1 cellular context compared by ENCODE assay signal in the genomic region with DNA sequence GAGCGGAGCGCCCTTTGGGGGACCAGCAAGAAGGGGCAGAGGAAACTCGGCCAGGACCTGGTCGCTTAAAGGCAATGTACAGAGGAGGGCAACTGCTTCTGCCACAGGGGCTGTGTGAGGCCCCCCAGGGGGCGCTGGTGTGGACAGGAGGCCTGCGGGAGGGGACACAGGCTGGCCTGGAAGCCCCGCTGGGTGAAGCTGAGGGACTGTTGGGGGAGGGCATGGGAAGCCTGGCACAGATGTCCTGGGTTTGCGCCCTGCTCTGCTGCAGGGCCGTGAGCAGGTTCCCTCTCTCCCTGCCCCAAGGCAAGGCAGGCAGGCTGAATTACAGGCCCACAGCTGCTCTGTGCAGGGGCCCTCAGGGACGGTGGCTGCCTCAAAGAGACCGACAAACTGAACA.
TF ChIP-seq lines count a peak whose summit lies in the region.

No MANE protein-coding gene starts in this region.

TF ChIP-seq in GM12878, 131 proteins besides CTCF, POLR2A, EP300 and RAD21:
- TF ChIP-seq PAX5 (IDR thresholded peaks at IDR 0.05; ENCODE audit: borderline replicate concordance, low read depth, low read length) (no peak), SMC3 (IDR thresholded peaks at IDR 0.05; ENCODE audit: borderline replicate concordance, low read length) (no peak), GATAD2B (conservative IDR thresholded peaks at IDR 0.05; ENCODE audit: low read depth) (no peak), KAT2A (conservative IDR thresholded peaks at IDR 0.05; ENCODE audit: control insufficient read depth, low read depth, low read length) (no peak), CBFB (IDR thresholded peaks at IDR 0.05; ENCODE audit: low read depth) (no peak), EGR1 (IDR thresholded peaks at IDR 0.05; ENCODE audit: borderline replicate concordance in 1 of 2, low read depth in 2 of 2, low read length in 2 of 2) (no peak), STAT3 (IDR thresholded peaks at IDR 0.05; ENCODE audit: low read depth, low read length) (no peak), ZSCAN29 (IDR thresholded peaks at IDR 0.05) (no peak), SP1 (IDR thresholded peaks at IDR 0.05; ENCODE audit: low read depth, low read length) (no peak)
- TF ChIP-seq, protein P1, sequence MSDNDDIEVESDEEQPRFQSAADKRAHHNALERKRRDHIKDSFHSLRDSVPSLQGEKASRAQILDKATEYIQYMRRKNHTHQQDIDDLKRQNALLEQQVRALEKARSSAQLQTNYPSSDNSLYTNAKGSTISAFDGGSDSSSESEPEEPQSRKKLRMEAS (IDR thresholded peaks at IDR 0.05; ENCODE audit: low read depth, low read length) = no peak
- TF ChIP-seq, protein P2, sequence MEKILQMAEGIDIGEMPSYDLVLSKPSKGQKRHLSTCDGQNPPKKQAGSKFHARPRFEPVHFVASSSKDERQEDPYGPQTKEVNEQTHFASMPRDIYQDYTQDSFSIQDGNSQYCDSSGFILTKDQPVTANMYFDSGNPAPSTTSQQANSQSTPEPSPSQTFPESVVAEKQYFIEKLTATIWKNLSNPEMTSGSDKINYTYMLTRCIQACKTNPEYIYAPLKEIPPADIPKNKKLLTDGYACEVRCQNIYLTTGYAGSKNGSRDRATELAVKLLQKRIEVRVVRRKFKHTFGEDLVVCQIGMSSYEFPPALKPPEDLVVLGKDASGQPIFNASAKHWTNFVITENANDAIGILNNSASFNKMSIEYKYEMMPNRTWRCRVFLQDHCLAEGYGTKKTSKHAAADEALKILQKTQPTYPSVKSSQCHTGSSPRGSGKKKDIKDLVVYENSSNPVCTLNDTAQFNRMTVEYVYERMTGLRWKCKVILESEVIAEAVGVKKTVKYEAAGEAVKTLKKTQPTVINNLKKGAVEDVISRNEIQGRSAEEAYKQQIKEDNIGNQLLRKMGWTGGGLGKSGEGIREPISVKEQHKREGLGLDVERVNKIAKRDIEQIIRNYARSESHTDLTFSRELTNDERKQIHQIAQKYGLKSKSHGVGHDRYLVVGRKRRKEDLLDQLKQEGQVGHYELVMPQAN (conservative IDR thresholded peaks at IDR 0.05) = no peak
- TF ChIP-seq, protein P3, sequence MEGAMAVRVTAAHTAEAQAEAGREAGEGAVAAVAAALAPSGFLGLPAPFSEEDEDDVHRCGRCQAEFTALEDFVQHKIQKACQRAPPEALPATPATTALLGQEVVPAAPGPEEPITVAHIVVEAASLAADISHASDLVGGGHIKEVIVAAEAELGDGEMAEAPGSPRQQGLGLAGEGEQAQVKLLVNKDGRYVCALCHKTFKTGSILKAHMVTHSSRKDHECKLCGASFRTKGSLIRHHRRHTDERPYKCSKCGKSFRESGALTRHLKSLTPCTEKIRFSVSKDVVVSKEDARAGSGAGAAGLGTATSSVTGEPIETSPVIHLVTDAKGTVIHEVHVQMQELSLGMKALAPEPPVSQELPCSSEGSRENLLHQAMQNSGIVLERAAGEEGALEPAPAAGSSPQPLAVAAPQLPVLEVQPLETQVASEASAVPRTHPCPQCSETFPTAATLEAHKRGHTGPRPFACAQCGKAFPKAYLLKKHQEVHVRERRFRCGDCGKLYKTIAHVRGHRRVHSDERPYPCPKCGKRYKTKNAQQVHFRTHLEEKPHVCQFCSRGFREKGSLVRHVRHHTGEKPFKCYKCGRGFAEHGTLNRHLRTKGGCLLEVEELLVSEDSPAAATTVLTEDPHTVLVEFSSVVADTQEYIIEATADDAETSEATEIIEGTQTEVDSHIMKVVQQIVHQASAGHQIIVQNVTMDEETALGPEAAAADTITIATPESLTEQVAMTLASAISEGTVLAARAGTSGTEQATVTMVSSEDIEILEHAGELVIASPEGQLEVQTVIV (IDR thresholded peaks at IDR 0.05; ENCODE audit: borderline replicate concordance, partially characterized antibody) = no peak
- TF ChIP-seq, protein P4, sequence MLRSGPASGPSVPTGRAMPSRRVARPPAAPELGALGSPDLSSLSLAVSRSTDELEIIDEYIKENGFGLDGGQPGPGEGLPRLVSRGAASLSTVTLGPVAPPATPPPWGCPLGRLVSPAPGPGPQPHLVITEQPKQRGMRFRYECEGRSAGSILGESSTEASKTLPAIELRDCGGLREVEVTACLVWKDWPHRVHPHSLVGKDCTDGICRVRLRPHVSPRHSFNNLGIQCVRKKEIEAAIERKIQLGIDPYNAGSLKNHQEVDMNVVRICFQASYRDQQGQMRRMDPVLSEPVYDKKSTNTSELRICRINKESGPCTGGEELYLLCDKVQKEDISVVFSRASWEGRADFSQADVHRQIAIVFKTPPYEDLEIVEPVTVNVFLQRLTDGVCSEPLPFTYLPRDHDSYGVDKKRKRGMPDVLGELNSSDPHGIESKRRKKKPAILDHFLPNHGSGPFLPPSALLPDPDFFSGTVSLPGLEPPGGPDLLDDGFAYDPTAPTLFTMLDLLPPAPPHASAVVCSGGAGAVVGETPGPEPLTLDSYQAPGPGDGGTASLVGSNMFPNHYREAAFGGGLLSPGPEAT (IDR thresholded peaks at IDR 0.05; ENCODE audit: low read depth) = no peak
- TF ChIP-seq, protein P5, sequence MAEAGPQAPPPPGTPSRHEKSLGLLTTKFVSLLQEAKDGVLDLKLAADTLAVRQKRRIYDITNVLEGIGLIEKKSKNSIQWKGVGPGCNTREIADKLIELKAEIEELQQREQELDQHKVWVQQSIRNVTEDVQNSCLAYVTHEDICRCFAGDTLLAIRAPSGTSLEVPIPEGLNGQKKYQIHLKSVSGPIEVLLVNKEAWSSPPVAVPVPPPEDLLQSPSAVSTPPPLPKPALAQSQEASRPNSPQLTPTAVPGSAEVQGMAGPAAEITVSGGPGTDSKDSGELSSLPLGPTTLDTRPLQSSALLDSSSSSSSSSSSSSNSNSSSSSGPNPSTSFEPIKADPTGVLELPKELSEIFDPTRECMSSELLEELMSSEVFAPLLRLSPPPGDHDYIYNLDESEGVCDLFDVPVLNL (IDR thresholded peaks at IDR 0.05; ENCODE audit: low read depth, low read length) = no peak
- TF ChIP-seq, protein P6, sequence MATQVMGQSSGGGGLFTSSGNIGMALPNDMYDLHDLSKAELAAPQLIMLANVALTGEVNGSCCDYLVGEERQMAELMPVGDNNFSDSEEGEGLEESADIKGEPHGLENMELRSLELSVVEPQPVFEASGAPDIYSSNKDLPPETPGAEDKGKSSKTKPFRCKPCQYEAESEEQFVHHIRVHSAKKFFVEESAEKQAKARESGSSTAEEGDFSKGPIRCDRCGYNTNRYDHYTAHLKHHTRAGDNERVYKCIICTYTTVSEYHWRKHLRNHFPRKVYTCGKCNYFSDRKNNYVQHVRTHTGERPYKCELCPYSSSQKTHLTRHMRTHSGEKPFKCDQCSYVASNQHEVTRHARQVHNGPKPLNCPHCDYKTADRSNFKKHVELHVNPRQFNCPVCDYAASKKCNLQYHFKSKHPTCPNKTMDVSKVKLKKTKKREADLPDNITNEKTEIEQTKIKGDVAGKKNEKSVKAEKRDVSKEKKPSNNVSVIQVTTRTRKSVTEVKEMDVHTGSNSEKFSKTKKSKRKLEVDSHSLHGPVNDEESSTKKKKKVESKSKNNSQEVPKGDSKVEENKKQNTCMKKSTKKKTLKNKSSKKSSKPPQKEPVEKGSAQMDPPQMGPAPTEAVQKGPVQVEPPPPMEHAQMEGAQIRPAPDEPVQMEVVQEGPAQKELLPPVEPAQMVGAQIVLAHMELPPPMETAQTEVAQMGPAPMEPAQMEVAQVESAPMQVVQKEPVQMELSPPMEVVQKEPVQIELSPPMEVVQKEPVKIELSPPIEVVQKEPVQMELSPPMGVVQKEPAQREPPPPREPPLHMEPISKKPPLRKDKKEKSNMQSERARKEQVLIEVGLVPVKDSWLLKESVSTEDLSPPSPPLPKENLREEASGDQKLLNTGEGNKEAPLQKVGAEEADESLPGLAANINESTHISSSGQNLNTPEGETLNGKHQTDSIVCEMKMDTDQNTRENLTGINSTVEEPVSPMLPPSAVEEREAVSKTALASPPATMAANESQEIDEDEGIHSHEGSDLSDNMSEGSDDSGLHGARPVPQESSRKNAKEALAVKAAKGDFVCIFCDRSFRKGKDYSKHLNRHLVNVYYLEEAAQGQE (IDR thresholded peaks at IDR 0.05; ENCODE audit: low read depth, low read length) = no peak
- TF ChIP-seq, protein P7, sequence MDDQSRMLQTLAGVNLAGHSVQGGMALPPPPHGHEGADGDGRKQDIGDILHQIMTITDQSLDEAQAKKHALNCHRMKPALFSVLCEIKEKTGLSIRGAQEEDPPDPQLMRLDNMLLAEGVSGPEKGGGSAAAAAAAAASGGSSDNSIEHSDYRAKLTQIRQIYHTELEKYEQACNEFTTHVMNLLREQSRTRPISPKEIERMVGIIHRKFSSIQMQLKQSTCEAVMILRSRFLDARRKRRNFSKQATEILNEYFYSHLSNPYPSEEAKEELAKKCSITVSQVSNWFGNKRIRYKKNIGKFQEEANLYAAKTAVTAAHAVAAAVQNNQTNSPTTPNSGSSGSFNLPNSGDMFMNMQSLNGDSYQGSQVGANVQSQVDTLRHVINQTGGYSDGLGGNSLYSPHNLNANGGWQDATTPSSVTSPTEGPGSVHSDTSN (IDR thresholded peaks at IDR 0.05; ENCODE audit: insufficient replicate concordance, low read depth, low read length) = no peak
